Comparison of ENCODE assay signal across 8 cellular contexts in genomic region chr3:39051649-39052557, GRCh38. TPM values are rescaled to one million over a fixed set of nuclear protein-coding genes. Genes with fewer than 3 reads are reported as not detected.
A peak's percentile ranks its signal among the peaks of the same experiment; 100 is the strongest.
DNase-seq lines count a peak whose midpoint lies in the region; ATAC-seq, FAIRE-seq and TF ChIP-seq lines count a peak whose summit lies in the region.

SCN11A (minus strand) TSS chr3:39051944; CDS start chr3:38950362, 101,582 bp downstream.
WDR48 (plus strand) TSS chr3:39052016; CDS start chr3:39052026, 10 bp downstream.

- H3K9me3 ChIP-seq in Caco-2 (no peaks in the 10 kb centered on the region), endodermal cell (ENCODE audit: control insufficient read depth, low read length) (no peaks in the 10 kb centered on the region)

- peak within 1 kb of the TSS; percentile 61 for H3K4me2 ChIP-seq in mesendoderm (ENCODE audit: low read length)

- peak within 1 kb of the TSS; percentile 78 for H3K4ac ChIP-seq in mesendoderm (ENCODE audit: low read depth, low read length)

- peaks cover 6% of the 10 kb centered on the region for H3K79me1 ChIP-seq in mesendoderm (ENCODE audit: low read length)

- H3K4me1 Mint-ChIP-seq in Caco-2 (ENCODE audit: low read depth, unreplicated experiment), result no peaks in the 10 kb centered on the region
- H3K4me1 Mint-ChIP-seq in endodermal cell, result peaks cover 14% of the 10 kb centered on the region

- H3K9ac ChIP-seq in endodermal cell (ENCODE audit: extremely low read depth, low read length, poor library complexity, severe bottlenecking), result peak within 1 kb of the TSS; percentile 89
- peak within 1 kb of the TSS; percentile 73 for H3K9ac ChIP-seq in mesendoderm (ENCODE audit: low read length)

- POLR2A ChIA-PET in Caco-2 (lab: Charles Lee), result interaction anchor here (1.0 kb wide), 1 partner anchor 54 kb away, joined by 7 read pairs; no protein-coding TSS in a partner anchor

- peak; percentile 96 for FAIRE-seq in HTR-8/SVneo (lab: Jason Lieb, UNC)

- H3K27me3 Mint-ChIP-seq in Caco-2 (ENCODE audit: insufficient read depth, unreplicated experiment) (peaks cover 5% of the 10 kb centered on the region), endodermal cell (ENCODE audit: insufficient read depth) (no peaks in the 10 kb centered on the region)

- peak within 1 kb of the TSS; percentile 60 for H3K18ac ChIP-seq in mesendoderm (ENCODE audit: low read length)

- CTCF ChIA-PET in Caco-2 (lab: Charles Lee), result no interaction called here

- peak within 1 kb of the TSS; percentile 46 for H2BK120ac ChIP-seq in mesendoderm (ENCODE audit: low read depth, low read length)

- peak within 1 kb of the TSS; percentile 92 for H3K56ac ChIP-seq in mesendoderm (ENCODE audit: low read length)

- peak; percentile 99 for ATAC-seq in GM21381 (IDR thresholded peaks at IDR 0.05; ENCODE audit: unreplicated experiment)

- no peak within 1 kb of the TSS for H3K23ac ChIP-seq in mesendoderm (ENCODE audit: low read length)

- WGBS in endodermal cell (ENCODE audit: insufficient coverage in 1 of 2, insufficient read length in 1 of 2), 2 experiments, result 2 to 27% methylated on average over 8 to 68 of the region's 68 CpGs
- WGBS in mesendoderm (ENCODE audit: extremely low coverage, insufficient coverage, low lambda C conversion rate), result no CpG with 5 or more reads among the region's 68 CpGs

- no peaks in the 10 kb centered on the region for H3K36me3 ChIP-seq in Caco-2 (ENCODE audit: control insufficient read depth, insufficient read depth, low read length)
- H3K36me3 ChIP-seq in endodermal cell (ENCODE audit: control insufficient read depth, insufficient read depth, low read length), result no peaks in the 10 kb centered on the region
- no peaks in the 10 kb centered on the region for H3K36me3 ChIP-seq in mesendoderm (ENCODE audit: control insufficient read depth, insufficient read depth, low read length)

- no peaks in the 10 kb centered on the region for H3K9me3 Mint-ChIP-seq in Caco-2 (ENCODE audit: unreplicated experiment)
- H3K9me3 Mint-ChIP-seq in endodermal cell, result no peaks in the 10 kb centered on the region

- no peak within 1 kb of the TSS for H4K5ac ChIP-seq in mesendoderm (ENCODE audit: low read length)

- no peak within 1 kb of the TSS for H2BK5ac ChIP-seq in mesendoderm (ENCODE audit: low read length)

- no peaks in the 10 kb centered on the region for H3K27me3 ChIP-seq in Caco-2 (replicated peaks; ENCODE audit: control insufficient read depth, insufficient read depth, low read length)
- no peaks in the 10 kb centered on the region for H3K27me3 ChIP-seq in endodermal cell (ENCODE audit: control insufficient read depth, insufficient read depth, low read length, poor library complexity, severe bottlenecking)
- no peaks in the 10 kb centered on the region for H3K27me3 ChIP-seq in mesendoderm (ENCODE audit: insufficient read depth, low read length, poor library complexity)

- H3K79me2 ChIP-seq in mesendoderm (ENCODE audit: control insufficient read depth, insufficient read depth, low read length), result peaks cover 20% of the 10 kb centered on the region

- TF ChIP-seq CTCF in Caco-2 (IDR thresholded peaks at IDR 0.05; ENCODE audit: insufficient read depth in 1 of 2, low read depth in 1 of 2, low read length in 1 of 2, severe bottlenecking in 1 of 2, unreplicated experiment in 1 of 2), result no peak
- no peak for TF ChIP-seq CTCF in endodermal cell (conservative IDR thresholded peaks at IDR 0.05)

- DNase-seq in Caco-2 (peak; percentile 90 to 92), HTR-8/SVneo (ENCODE audit: insufficient read length, low spot score) (peak; percentile 85), NOMO-1 treated with DMSO at 0.1 percent for 48 hours (lab: John Stamatoyannopoulos, UW; ENCODE audit: unreplicated experiment) (peak; percentile 84), endodermal cell (peak; percentile 97), mesendoderm (peak; percentile 98)
- DNase-seq in activated CD8-positive, alpha-beta memory T cell treated with anti-CD3 and anti-CD28 coated beads, Interleukin-2, amount 50 U/mL, for 1 hour (ENCODE audit: extremely low read depth), result peak; percentile 84
- peak; percentile 81 for DNase-seq in stimulated activated CD8-positive, alpha-beta memory T cell treated with anti-CD3 and anti-CD28 coated beads, Interleukin-12 subunit alpha, Interleukin-12 subunit beta, amount 100 ng/mL, for 4 hours (ENCODE audit: low read depth)

- BruUV-seq in Caco-2 (replicated peaks; lab: Mats Ljungman, UMichigan), result TSS peak; percentile 73

- intact Hi-C loops in Caco-2 (cut with micrococcal nuclease; ENCODE audit: unreplicated experiment), result no loop called here

- H3K27ac Mint-ChIP-seq in Caco-2 (ENCODE audit: unreplicated experiment) (peak within 1 kb of the TSS; percentile 91), endodermal cell (peak within 1 kb of the TSS; percentile 98)

- no peak within 1 kb of the TSS for H2BK15ac ChIP-seq in mesendoderm (replicated peaks; ENCODE audit: low read depth)

- H2AK5ac ChIP-seq in mesendoderm (ENCODE audit: low read length), result no peak within 1 kb of the TSS

- no peak within 1 kb of the TSS for H4K8ac ChIP-seq in mesendoderm (ENCODE audit: low read depth, low read length)

- no peaks in the 10 kb centered on the region for H3K4me1 ChIP-seq in Caco-2
- H3K4me1 ChIP-seq in endodermal cell (ENCODE audit: control insufficient read depth, insufficient read depth, low read length), result no peaks in the 10 kb centered on the region
- no peaks in the 10 kb centered on the region for H3K4me1 ChIP-seq in mesendoderm (ENCODE audit: control insufficient read depth, low read depth, low read length)

- H3K27ac ChIP-seq in endodermal cell (ENCODE audit: low read depth, low read length) (peak within 1 kb of the TSS; percentile 96), mesendoderm (ENCODE audit: low read depth, low read length) (peak within 1 kb of the TSS; percentile 72)

- H3K4me3 ChIP-seq in Caco-2 (ENCODE audit: low read depth, low read length) (peak within 1 kb of the TSS; percentile 80), endodermal cell (ENCODE audit: low read length) (peak within 1 kb of the TSS; percentile 86), mesendoderm (ENCODE audit: low read length) (peak within 1 kb of the TSS; percentile 87)

- peak within 1 kb of the TSS; percentile 89 for H3K4me3 Mint-ChIP-seq in Caco-2 (ENCODE audit: unreplicated experiment)
- peak within 1 kb of the TSS; percentile 79 for H3K4me3 Mint-ChIP-seq in endodermal cell

- peaks cover 7% of the 10 kb centered on the region for H3K36me3 Mint-ChIP-seq in Caco-2 (ENCODE audit: insufficient read depth, unreplicated experiment)
- no peaks in the 10 kb centered on the region for H3K36me3 Mint-ChIP-seq in endodermal cell (ENCODE audit: low read depth)

RNA-seq across cellular contexts. Expression of gene SCN11A, which starts in this region (rescaled TPM):
- 0.12 TPM in 1 of 2 replicates, not detected in the other for total RNA-seq in Caco-2 (2022)
- total RNA-seq in endodermal cell, result under 1 TPM; 0.40 to 0.81 TPM
- polyA plus RNA-seq in endodermal cell (2013, experiment 1 of 2), result 0.32 TPM
- 0.33 TPM for polyA plus RNA-seq in endodermal cell (2013, experiment 2 of 2)
- 0.07 TPM for polyA plus RNA-seq in mesendoderm (2013, experiment 1 of 2)
- 0.07 TPM for polyA plus RNA-seq in mesendoderm (2013, experiment 2 of 2)

RNA-seq across cellular contexts. Expression of gene WDR48, which starts in this region (rescaled TPM):
- total RNA-seq in Caco-2 (2022) (27.6 and 28.4 TPM in 2 replicates), endodermal cell (10 to 100 TPM; 57.5 to 60.4 TPM)
- polyA plus RNA-seq in endodermal cell (2013, experiment 1 of 2), result 65.4 TPM
- 57.8 TPM for polyA plus RNA-seq in endodermal cell (2013, experiment 2 of 2)
- polyA plus RNA-seq in mesendoderm (2013, experiment 1 of 2), result 30.5 TPM
- 30.2 TPM for polyA plus RNA-seq in mesendoderm (2013, experiment 2 of 2)

Comparison
In these comparisons a context has a peak if more than half of its experiments do, and no peak if none do; other contexts are left out.
1. Peak in every context shown above with its lines: DNase-seq, ATAC-seq, H3K4me3 ChIP-seq and H3K27ac ChIP-seq.